7 cellular contexts compared by ENCODE assay signal in genomic region chr12:122965851-122966742, GRCh38. TPM values are rescaled to one million over a fixed set of nuclear protein-coding genes. Genes with fewer than 3 reads are reported as not detected.
DNase-seq lines count a peak whose midpoint lies in the region; ATAC-seq and TF ChIP-seq lines count a peak whose summit lies in the region.

Gene ABCB9 (minus strand): TSS chr12:122966463. CDS start chr12:122960235, 6,228 bp downstream.

- H3K4me3 ChIP-seq in left lung, result peak within 1 kb of the TSS; percentile 31 to 45

- H3K4me1 ChIP-seq in left lung, result peaks cover 23 to 29% of the 10 kb centered on the region in 2 donors

- DNase-seq in NCI-H526 (lab: John Stamatoyannopoulos, UW), result peak; percentile 84 to 97
- peak; percentile 90 to 92 for DNase-seq in activated CD4-positive, alpha-beta T cell treated with anti-CD3 and anti-CD28 coated beads, Interleukin-2, amount 50 U/mL, for 24 hours (ENCODE audit: low read depth in 1 of 2, low spot score in 1 of 2)
- peak; percentile 96 for DNase-seq in dermis blood vessel endothelial cell
- peak; percentile 93 to 98 for DNase-seq in left lung
- peak; percentile 90 for DNase-seq in stimulated activated CD4-positive, alpha-beta T cell treated with anti-CD3 and anti-CD28 coated beads, Interleukin-2, amount 100 ng/mL, for 4 hours (ENCODE audit: low read depth)

- ATAC-seq in GM18867 (IDR thresholded peaks at IDR 0.05; ENCODE audit: unreplicated experiment) (peak; percentile 58), HG03175 (IDR thresholded peaks at IDR 0.05; ENCODE audit: unreplicated experiment) (peak; percentile 68), left lung (peak; percentile 95)

- no peaks in the 10 kb centered on the region for H3K9me3 ChIP-seq in left lung

- peak within 1 kb of the TSS in 1 of 2 donors; percentile 16 for H3K27ac ChIP-seq in left lung

- TF ChIP-seq CTCF in left lung (IDR thresholded peaks at IDR 0.05), result no peak

- H3K27me3 ChIP-seq in left lung, result no peaks in the 10 kb centered on the region

- intact Hi-C loops in left lung (cut with DNase I), result no loop called here

- no peaks in the 10 kb centered on the region for H3K36me3 ChIP-seq in left lung

RNA-seq across cellular contexts. Expression of gene ABCB9, which starts in this region (rescaled TPM):
- total RNA-seq in dermis blood vessel endothelial cell (8.5 and 10.9 TPM in 2 replicates), left lung (1 to 10 TPM; 4.5 to 7.7 TPM)
